23 cellular contexts compared by ENCODE assay signal in genomic region chr16:652454-653021, GRCh38. TPM values are rescaled to one million over a fixed set of nuclear protein-coding genes. Genes with fewer than 3 reads are reported as not detected.
"Had no signal": no experiment of that assay in that cellular context is flagged by ENCODE, and none has a peak within 500 bp of the region (broad histone marks: within the 10 kb centered on the region; RNA-seq: fewer than 3 reads in every experiment).

No MANE protein-coding gene starts in this region.

- H3K9ac ChIP-seq: KMS-11 had no signal

- H3K4me3 ChIP-seq: K562, Peyer's patch, SJSA1, SK-N-MC had no signal

- DNase-seq: Kasumi-1, MM.1S, NCI-H1092 treated with DMSO at 0.1 percent for 48 hours, NCI-H1436, NCI-H187, NCI-H2029, NCI-H2081 treated with DMSO at 0.1 percent for 48 hours, NCI-H2171, NCI-H446, NCI-H510A, NCI-H524 treated with DMSO at 0.1 percent for 48 hours, NCI-H69, NCI-H774, PC-3, Peyer's patch, Right ventricle myocardium superior, SIG-M5 had no signal

- H3K9me3 ChIP-seq: Peyer's patch, SJSA1 had no signal

- H3K27ac ChIP-seq: KMS-11, Peyer's patch, SJSA1, SK-N-MC had no signal

- H3K4me2 ChIP-seq: KMS-11 had no signal

- H3K27me3 ChIP-seq: Peyer's patch, SJSA1 had no signal

RNA-seq across cellular contexts. Expression of gene WFIKKN1, which starts 21.8 kb away (rescaled TPM):
- total RNA-seq: RPMI7951 had no signal
- polyA plus RNA-seq: IgD-negative memory B cell had no signal
